ENCODE assay signal across 9 cellular contexts in the genomic region with DNA sequence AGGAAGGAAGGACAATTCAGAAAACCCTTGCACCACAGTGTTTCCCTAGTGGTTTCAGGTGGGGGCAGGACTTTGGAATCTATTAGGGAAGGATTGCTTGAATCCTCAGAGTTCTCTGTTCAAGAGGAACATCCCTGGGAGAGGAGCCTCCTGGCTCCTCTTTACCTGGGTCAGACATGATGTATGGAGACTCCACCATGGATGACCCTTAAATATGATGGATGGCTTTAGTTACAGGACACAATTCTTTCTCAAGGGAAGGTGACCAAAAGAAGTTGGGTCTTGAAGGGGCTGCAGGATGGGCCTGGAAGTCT.
DNase-seq lines count a peak whose midpoint lies in the region; ATAC-seq, FAIRE-seq and TF ChIP-seq lines count a peak whose summit lies in the region.
"Had no signal": no experiment of that assay in that cellular context is flagged by ENCODE, and none has a peak within 500 bp of the region (broad histone marks: within the 10 kb centered on the region; RNA-seq: fewer than 3 reads in every experiment).

No MANE protein-coding gene starts in this region.

- H3K4me2 ChIP-seq in HepG2 (ENCODE audit: low read depth, low read length): no peak overlapping the region

- H4K20me1 ChIP-seq in HepG2 (ENCODE audit: insufficient read depth, low read length): no peaks in the 10 kb centered on the region

- H3K9ac ChIP-seq in HepG2 (ENCODE audit: insufficient read depth, low read depth, low read length): no peak overlapping the region

- FAIRE-seq in HepG2 (lab: Jason Lieb, UNC): no peak

- TF ChIP-seq EP300 in HepG2 (IDR thresholded peaks at IDR 0.05; ENCODE audit: low read depth in 2 of 2, low read length in 2 of 2) (no peak), HepG2 (CRISPR knock-in tag; IDR thresholded peaks at IDR 0.05; ENCODE audit: borderline replicate concordance) (no peak)

- intact Hi-C loops in HepG2 (cut with micrococcal nuclease; ENCODE audit: unreplicated experiment) (loop anchor here (1.0 to 10.0 kb wide), 2 partner anchors 119 to 702 kb away; no protein-coding TSS in a partner anchor), right lobe of liver (cut with DNase I) (loop anchor here (10.0 kb wide), 2 partner anchors 122 to 702 kb away; no protein-coding TSS in a partner anchor), psoas muscle (cut with DNase I) (loop anchor here (2.0 to 10.0 kb wide), 3 partner anchors 118 to 705 kb away; no protein-coding TSS in a partner anchor), spleen (cut with DNase I; ENCODE audit: low total_unique reads) (loop anchor here (5.0 to 10.0 kb wide), 2 partner anchors 545 to 702 kb away; no protein-coding TSS in a partner anchor)

- POLR2A ChIA-PET in HepG2 (lab: Yijun Ruan, JAX): no interaction called here

- ATAC-seq in HepG2 (peak; percentile 32; the same call in 1 of the 3 replicates), right lobe of liver (no peak), HG02852 (IDR thresholded peaks at IDR 0.05; ENCODE audit: unreplicated experiment) (peak; percentile 11), RWPE2 (ENCODE audit: low read depth) (peak; percentile 30), psoas muscle (peak in 1 of 4 donors; percentile 5), GM18519 (IDR thresholded peaks at IDR 0.05; ENCODE audit: low FRiP score, unreplicated experiment) (no peak), GM21529 (IDR thresholded peaks at IDR 0.05; ENCODE audit: unreplicated experiment) (no peak)

- in situ Hi-C loops in HepG2 (cut with HindIII; ENCODE audit: extremely low pct_ligation_motif_present, low pct_unique_long_range_greater_than_20kb): no loop called here

- H3K9me3 ChIP-seq in HepG2 (ENCODE audit: low read length) (no peaks in the 10 kb centered on the region), right lobe of liver (no peaks in the 10 kb centered on the region), RWPE2 (ENCODE audit: severe bottlenecking) (no peaks in the 10 kb centered on the region), psoas muscle (no peaks in the 10 kb centered on the region), spleen (no peaks in the 10 kb centered on the region)
- H3K9me3 ChIP-seq: lower lobe of right lung had no signal

- H3K4me1 ChIP-seq in HepG2 (ENCODE audit: insufficient read depth, low read length) (no peaks in the 10 kb centered on the region), right lobe of liver (no peaks in the 10 kb centered on the region), RWPE2 (ENCODE audit: insufficient read depth, poor library complexity, severe bottlenecking) (no peaks in the 10 kb centered on the region), psoas muscle (no peaks in the 10 kb centered on the region), spleen (peaks cover 0 to 12% (median 4%) of the 10 kb centered on the region in 6 donors)

- H3K27me3 ChIP-seq in HepG2 (ENCODE audit: control insufficient read depth in 1 of 2, insufficient read depth in 2 of 2, low read length in 2 of 2) (no peaks in the 10 kb centered on the region), right lobe of liver (no peaks in the 10 kb centered on the region), RWPE2 (ENCODE audit: insufficient read depth, poor library complexity, severe bottlenecking) (no peaks in the 10 kb centered on the region), psoas muscle (ENCODE audit: insufficient read depth in 3 of 3, low read length in 2 of 3) (no peaks in the 10 kb centered on the region), spleen (replicated peaks in 1 of 7) (no peaks in the 10 kb centered on the region)

- H3K36me3 ChIP-seq in HepG2 (replicated peaks in 1 of 2; ENCODE audit: control insufficient read depth in 1 of 2, insufficient read depth in 2 of 2, low read length in 2 of 2) (no peaks in the 10 kb centered on the region), right lobe of liver (no peaks in the 10 kb centered on the region), RWPE2 (ENCODE audit: low read depth) (no peaks in the 10 kb centered on the region), psoas muscle (ENCODE audit: insufficient read depth in 1 of 2, low read depth in 1 of 2) (no peaks in the 10 kb centered on the region), spleen (no peaks in the 10 kb centered on the region)
- H3K36me3 ChIP-seq: lower lobe of right lung had no signal

- BruUV-seq in HepG2 (replicated peaks; lab: Mats Ljungman, UMichigan): no TSS peak

- DNase-seq in HepG2 (ENCODE audit: low spot score) (no peak), right lobe of liver (no peak), RWPE2 (ENCODE audit: low spot score) (no peak), psoas muscle (no peak), spleen (no peak)

- TF ChIP-seq POLR2A in HepG2 (IDR thresholded peaks at IDR 0.05; ENCODE audit: insufficient read depth in 1 of 2, low read depth in 2 of 2, low read length in 2 of 2) (no peak), right lobe of liver (IDR thresholded peaks at IDR 0.05) (no peak), spleen (IDR thresholded peaks at IDR 0.05) (no peak)

- H3K27ac ChIP-seq in HepG2 (ENCODE audit: extremely low read length, insufficient read depth, low read length) (no peak overlapping the region), right lobe of liver (no peak overlapping the region), RWPE2 (ENCODE audit: poor library complexity, severe bottlenecking) (no peak overlapping the region), psoas muscle (no peak overlapping the region), spleen (no peak overlapping the region)
- H3K27ac ChIP-seq: lower lobe of right lung had no signal

- CTCF ChIA-PET in HepG2 (lab: Yijun Ruan, JAX; ENCODE audit: low intra/inter-chr PET ratio, low total read pairs): interaction anchor here (1.1 to 2.4 kb wide), 2 partner anchors 119 to 545 kb away, joined by 3 to 10 read pairs; no protein-coding TSS in a partner anchor

- H3K79me2 ChIP-seq in HepG2 (ENCODE audit: insufficient read depth, low read length): no peaks in the 10 kb centered on the region

- TF ChIP-seq CTCF in HepG2 (CRISPR knock-in tag; IDR thresholded peaks at IDR 0.05) (no peak), right lobe of liver (IDR thresholded peaks at IDR 0.05) (no peak), RWPE2 (IDR thresholded peaks at IDR 0.05; ENCODE audit: poor library complexity, severe bottlenecking) (peak; percentile 72), psoas muscle (IDR thresholded peaks at IDR 0.05) (no peak), spleen (IDR thresholded peaks at IDR 0.05 in 8 of 11, conservative IDR thresholded peaks at IDR 0.05 in 3 of 11) (peak in 1 of 11 experiments; percentile 10)

- no peak overlapping the region for H2AFZ ChIP-seq in HepG2 (ENCODE audit: low read length)

- TF ChIP-seq RAD21 in HepG2 (CRISPR knock-in tag; IDR thresholded peaks at IDR 0.05): no peak

- no peak overlapping the region for H3K4me3 ChIP-seq in HepG2 (replicated peaks in 1 of 3; ENCODE audit: insufficient read depth in 1 of 3, low read depth in 2 of 3, low read length in 3 of 3)
- H3K4me3 ChIP-seq in right lobe of liver: no peak overlapping the region
- no peak overlapping the region for H3K4me3 ChIP-seq in RWPE2 (ENCODE audit: severe bottlenecking)
- peak overlapping the region; percentile 61 for H3K4me3 ChIP-seq in psoas muscle
- no peak overlapping the region for H3K4me3 ChIP-seq in spleen

TF ChIP-seq in HepG2, 621 proteins besides CTCF, POLR2A, EP300 and RAD21:
- TF ChIP-seq, protein P1, sequence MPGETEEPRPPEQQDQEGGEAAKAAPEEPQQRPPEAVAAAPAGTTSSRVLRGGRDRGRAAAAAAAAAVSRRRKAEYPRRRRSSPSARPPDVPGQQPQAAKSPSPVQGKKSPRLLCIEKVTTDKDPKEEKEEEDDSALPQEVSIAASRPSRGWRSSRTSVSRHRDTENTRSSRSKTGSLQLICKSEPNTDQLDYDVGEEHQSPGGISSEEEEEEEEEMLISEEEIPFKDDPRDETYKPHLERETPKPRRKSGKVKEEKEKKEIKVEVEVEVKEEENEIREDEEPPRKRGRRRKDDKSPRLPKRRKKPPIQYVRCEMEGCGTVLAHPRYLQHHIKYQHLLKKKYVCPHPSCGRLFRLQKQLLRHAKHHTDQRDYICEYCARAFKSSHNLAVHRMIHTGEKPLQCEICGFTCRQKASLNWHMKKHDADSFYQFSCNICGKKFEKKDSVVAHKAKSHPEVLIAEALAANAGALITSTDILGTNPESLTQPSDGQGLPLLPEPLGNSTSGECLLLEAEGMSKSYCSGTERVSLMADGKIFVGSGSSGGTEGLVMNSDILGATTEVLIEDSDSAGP (CRISPR knock-in tag; IDR thresholded peaks at IDR 0.05; ENCODE audit: borderline replicate concordance): no peak
- TF ChIP-seq JUN (CRISPR knock-in tag; IDR thresholded peaks at IDR 0.05) (no peak), NR3C1 (CRISPR knock-in tag; IDR thresholded peaks at IDR 0.05) (no peak), ZNF569 (CRISPR knock-in tag; IDR thresholded peaks at IDR 0.05; ENCODE audit: borderline replicate concordance) (no peak), MXD4 (CRISPR knock-in tag; IDR thresholded peaks at IDR 0.05) (no peak), ZGPAT (CRISPR knock-in tag; IDR thresholded peaks at IDR 0.05) (no peak)

Comparison
In these comparisons a context has a peak if more than half of its experiments do, and no peak if none do; other contexts are left out.
1. ATAC-seq: peak in HepG2 (single experiment), HG02852 (single experiment) and RWPE2 (single experiment); none in right lobe of liver (0 of 4), GM18519 (single experiment) and GM21529 (single experiment).